In genomic region chr16:87947356-87948118, GRCh38 we compare ENCODE assay signal across 1 cellular context.
TF ChIP-seq lines count a peak whose summit lies in the region.

No MANE protein-coding gene starts in this region.

TF ChIP-seq in liver, 16 proteins besides CTCF, POLR2A, EP300 and RAD21 (continued from another document):
- TF ChIP-seq REST (IDR thresholded peaks at IDR 0.05), result no peak
- TF ChIP-seq EGR1 (IDR thresholded peaks at IDR 0.05; ENCODE audit: low read depth in 2 of 2), result no peak
